ENCODE assay signal across 19 cellular contexts in genomic region chr18:25686960-25687520, GRCh38.
DNase-seq lines count a peak whose midpoint lies in the region; ATAC-seq and TF ChIP-seq lines count a peak whose summit lies in the region.
"Had no signal": no experiment of that assay in that cellular context is flagged by ENCODE, and none has a peak within 500 bp of the region (broad histone marks: within the 10 kb centered on the region; RNA-seq: fewer than 3 reads in every experiment).

No MANE protein-coding gene starts in this region.

- DNase-seq in EH (ENCODE audit: low read depth) (peak; percentile 10), M059J (ENCODE audit: low read depth) (peak; percentile 59), amniotic epithelial cell (ENCODE audit: low read depth) (peak; percentile 24), foreskin fibroblast (peak; percentile 33 to 60)
- no peak for DNase-seq in activated naive CD4-positive, alpha-beta T cell treated with anti-CD3 and anti-CD28 coated beads for 36 hours
- no peak for DNase-seq in activated CD8-positive, alpha-beta memory T cell treated with anti-CD3 and anti-CD28 coated beads, Interleukin-2, amount 50 U/mL, for 48 hours
- DNase-seq: Calu3; CD8-positive, alpha-beta memory T cell; DMS53; EL; KBM-7; NCI-H1105 treated with DMSO at 0.1 percent for 48 hours; NCI-H2081; NCI-H510A; NCI-H774; NK-92 treated with Interleukin-12 subunit alpha and Interleukin-12 subunit beta, amount 100 ng/mL, for 24 hours; SIG-M5; T-cell had no signal

- H3K4me3 ChIP-seq in foreskin fibroblast (ENCODE audit: low read depth in 1 of 2, low read length in 2 of 2): no peak overlapping the region

- H3K9me3 Mint-ChIP-seq in activated naive CD4-positive, alpha-beta T cell treated with anti-CD3 and anti-CD28 coated beads for 36 hours: no peaks in the 10 kb centered on the region

- no peak overlapping the region for H3K4me3 Mint-ChIP-seq in activated naive CD4-positive, alpha-beta T cell treated with anti-CD3 and anti-CD28 coated beads for 36 hours
- H3K4me3 Mint-ChIP-seq: CD8-positive, alpha-beta memory T cell; T-cell had no signal

- peaks cover 3% of the 10 kb centered on the region for H3K27me3 Mint-ChIP-seq in activated naive CD4-positive, alpha-beta T cell treated with anti-CD3 and anti-CD28 coated beads for 36 hours (ENCODE audit: low read depth)
- H3K27me3 Mint-ChIP-seq: CD8-positive, alpha-beta memory T cell had no signal

- no peak for ATAC-seq in HG03571 (IDR thresholded peaks at IDR 0.05; ENCODE audit: unreplicated experiment)
- ATAC-seq: T-cell had no signal

- intact Hi-C loops in activated naive CD4-positive, alpha-beta T cell treated with anti-CD3 and anti-CD28 coated beads for 36 hours (cut with micrococcal nuclease): no loop called here

- H3K4me1 Mint-ChIP-seq in activated naive CD4-positive, alpha-beta T cell treated with anti-CD3 and anti-CD28 coated beads for 36 hours (ENCODE audit: low read depth): no peaks in the 10 kb centered on the region
- H3K4me1 Mint-ChIP-seq: CD8-positive, alpha-beta memory T cell; T-cell had no signal

- TF ChIP-seq CTCF in foreskin fibroblast (IDR thresholded peaks at IDR 0.05; ENCODE audit: low read depth, low read length): no peak

- H3K27ac Mint-ChIP-seq in activated naive CD4-positive, alpha-beta T cell treated with anti-CD3 and anti-CD28 coated beads for 36 hours: no peak overlapping the region
- H3K27ac Mint-ChIP-seq: CD8-positive, alpha-beta memory T cell; T-cell had no signal

- H3K36me3 Mint-ChIP-seq in activated naive CD4-positive, alpha-beta T cell treated with anti-CD3 and anti-CD28 coated beads for 36 hours (ENCODE audit: low read depth): no peaks in the 10 kb centered on the region
- H3K36me3 Mint-ChIP-seq: CD8-positive, alpha-beta memory T cell; T-cell had no signal

- CTCF ChIA-PET in activated naive CD4-positive, alpha-beta T cell treated with anti-CD3 and anti-CD28 coated beads for 36 hours (lab: Charles Lee): no interaction called here

Comparison
In these comparisons a context has a peak if more than half of its experiments do, and no peak if none do; other contexts are left out.
1. DNase-seq: peak in EH (single experiment), M059J (single experiment), amniotic epithelial cell (single experiment) and foreskin fibroblast (2 of 2); none in activated naive CD4-positive, alpha-beta T cell treated with anti-CD3 and anti-CD28 coated beads for 36 hours (single experiment) and activated CD8-positive, alpha-beta memory T cell treated with anti-CD3 and anti-CD28 coated beads, Interleukin-2, amount 50 U/mL, for 48 hours (single experiment).